ENCODE assay signal across 14 cellular contexts in genomic region chr16:57029161-57030160, GRCh38. TPM values are rescaled to one million over a fixed set of nuclear protein-coding genes. Genes with fewer than 3 reads are reported as not detected.
DNase-seq lines count a peak whose midpoint lies in the region; ATAC-seq, FAIRE-seq and TF ChIP-seq lines count a peak whose summit lies in the region.
"Had no signal": no experiment of that assay in that cellular context is flagged by ENCODE, and none has a peak within 500 bp of the region (broad histone marks: within the 10 kb centered on the region; RNA-seq: fewer than 3 reads in every experiment).

No MANE protein-coding gene starts in this region.

- H2AFZ ChIP-seq in PC-3 (ENCODE audit: low read length) (no peak overlapping the region), OCI-LY7 (ENCODE audit: low read length) (no peak overlapping the region), HepG2 (ENCODE audit: low read length) (no peak overlapping the region)

- TF ChIP-seq POLR2A in HepG2 (IDR thresholded peaks at IDR 0.05; ENCODE audit: insufficient read depth in 1 of 2, low read depth in 2 of 2, low read length in 2 of 2) = no peak

- H3K36me3 Mint-ChIP-seq in activated CD4-positive, alpha-beta memory T cell treated with anti-CD3 and anti-CD28 coated beads for 36 hours = peaks cover 76% of the 10 kb centered on the region
- peaks cover 79% of the 10 kb centered on the region for H3K36me3 Mint-ChIP-seq in activated CD4-positive, alpha-beta memory T cell treated with anti-CD3 and anti-CD28 coated beads, Interleukin-2, amount 10 ng/mL, durations not matched to agents 7 days and 5 days (ENCODE audit: low read depth)
- H3K36me3 Mint-ChIP-seq: brain had no signal

- H3K4me1 ChIP-seq in PC-3 (ENCODE audit: insufficient read depth, low read length) (no peaks in the 10 kb centered on the region), OCI-LY7 (ENCODE audit: insufficient read depth, low read length, poor library complexity, severe bottlenecking) (peaks cover 29% of the 10 kb centered on the region), HepG2 (ENCODE audit: insufficient read depth, low read length) (peaks cover 20% of the 10 kb centered on the region)
- H3K4me1 ChIP-seq: sigmoid colon had no signal

- H3K9me3 Mint-ChIP-seq in activated CD4-positive, alpha-beta memory T cell treated with anti-CD3 and anti-CD28 coated beads for 36 hours = no peaks in the 10 kb centered on the region
- H3K9me3 Mint-ChIP-seq in activated CD4-positive, alpha-beta memory T cell treated with anti-CD3 and anti-CD28 coated beads, Interleukin-2, amount 10 ng/mL, durations not matched to agents 7 days and 5 days = no peaks in the 10 kb centered on the region

- intact Hi-C loops in activated CD4-positive, alpha-beta memory T cell treated with anti-CD3 and anti-CD28 coated beads for 36 hours (cut with micrococcal nuclease) = loop anchor here (1.0 kb wide), 1 partner anchor 10 kb away; no protein-coding TSS in a partner anchor
- intact Hi-C loops in PC-3 (cut with micrococcal nuclease) = no loop called here
- intact Hi-C loops in OCI-LY7 (cut with micrococcal nuclease; ENCODE audit: unreplicated experiment) = no loop called here
- intact Hi-C loops in HepG2 (cut with micrococcal nuclease; ENCODE audit: unreplicated experiment) = no loop called here

- H3K9me3 ChIP-seq in PC-3 (ENCODE audit: low read length) (no peaks in the 10 kb centered on the region), OCI-LY7 (ENCODE audit: low read length) (no peaks in the 10 kb centered on the region), HepG2 (ENCODE audit: low read length) (no peaks in the 10 kb centered on the region)
- H3K9me3 ChIP-seq: sigmoid colon, tibial artery had no signal

- TF ChIP-seq CTCF in PC-3 (conservative IDR thresholded peaks at IDR 0.05; ENCODE audit: low read depth, low read length) (no peak), epithelial cell of esophagus (IDR thresholded peaks at IDR 0.05; ENCODE audit: insufficient read depth, low read depth, low read length, missing control alignments) (no peak), OCI-LY7 (conservative IDR thresholded peaks at IDR 0.05; ENCODE audit: low read length) (no peak), HepG2 (CRISPR knock-in tag; IDR thresholded peaks at IDR 0.05) (no peak)

- 60% methylated on average over 16 of the region's 16 CpGs for WGBS in HepG2 (ENCODE audit: low lambda C conversion rate)

- H3K27me3 Mint-ChIP-seq in activated CD4-positive, alpha-beta memory T cell treated with anti-CD3 and anti-CD28 coated beads for 36 hours = no peaks in the 10 kb centered on the region
- no peaks in the 10 kb centered on the region for H3K27me3 Mint-ChIP-seq in activated CD4-positive, alpha-beta memory T cell treated with anti-CD3 and anti-CD28 coated beads, Interleukin-2, amount 10 ng/mL, durations not matched to agents 7 days and 5 days

- BruUV-seq in PC-3 (replicated peaks; lab: Mats Ljungman, UMichigan) = no TSS peak
- no TSS peak for BruUV-seq in OCI-LY7 (replicated peaks; lab: Mats Ljungman, UMichigan)
- BruUV-seq in HepG2 (replicated peaks; lab: Mats Ljungman, UMichigan) = no TSS peak

- H3K79me2 ChIP-seq in PC-3 (ENCODE audit: low read length) (no peaks in the 10 kb centered on the region), OCI-LY7 (ENCODE audit: insufficient read depth, low read depth, low read length) (no peaks in the 10 kb centered on the region), HepG2 (ENCODE audit: insufficient read depth, low read length) (no peaks in the 10 kb centered on the region)

- no peak overlapping the region for H3K4me3 ChIP-seq in PC-3 (ENCODE audit: low read length)
- no peak overlapping the region for H3K4me3 ChIP-seq in epithelial cell of esophagus (ENCODE audit: low read length)
- H3K4me3 ChIP-seq in OCI-LY7 (ENCODE audit: low read depth, low read length, poor library complexity, severe bottlenecking) = no peak overlapping the region
- no peak overlapping the region for H3K4me3 ChIP-seq in HepG2 (replicated peaks in 1 of 3; ENCODE audit: insufficient read depth in 1 of 3, low read depth in 2 of 3, low read length in 3 of 3)
- H3K4me3 ChIP-seq: sigmoid colon, tibial artery had no signal

- no peak for FAIRE-seq in HepG2 (lab: Jason Lieb, UNC)
- FAIRE-seq: endothelial cell of umbilical vein had no signal

- no peaks in the 10 kb centered on the region for H3F3A ChIP-seq in PC-3 (ENCODE audit: low read length, unreplicated experiment)

- TF ChIP-seq EP300 in HepG2 (IDR thresholded peaks at IDR 0.05; ENCODE audit: low read depth in 2 of 2, low read length in 2 of 2) (no peak), HepG2 (CRISPR knock-in tag; IDR thresholded peaks at IDR 0.05; ENCODE audit: borderline replicate concordance) (no peak)

- no peak overlapping the region for H3K27ac ChIP-seq in PC-3 (ENCODE audit: low read length)
- no peak overlapping the region for H3K27ac ChIP-seq in OCI-LY7 (ENCODE audit: low read depth, low read length, poor library complexity, severe bottlenecking)
- no peak overlapping the region for H3K27ac ChIP-seq in HepG2 (ENCODE audit: extremely low read length, insufficient read depth, low read length)
- H3K27ac ChIP-seq: HL-60, sigmoid colon, tibial artery had no signal

- H3K4me2 ChIP-seq in PC-3 (ENCODE audit: low read length) = no peak overlapping the region
- H3K4me2 ChIP-seq in OCI-LY7 (ENCODE audit: low read length) = no peak overlapping the region
- no peak overlapping the region for H3K4me2 ChIP-seq in HepG2 (ENCODE audit: low read depth, low read length)

- POLR2A ChIA-PET in activated CD4-positive, alpha-beta memory T cell treated with anti-CD3 and anti-CD28 coated beads for 36 hours (lab: Charles Lee) = interaction anchor here (1.8 kb wide), 1 partner anchor 12 kb away, joined by 5 read pairs; no protein-coding TSS in a partner anchor
- POLR2A ChIA-PET in activated CD4-positive, alpha-beta memory T cell treated with anti-CD3 and anti-CD28 coated beads, Interleukin-2, amount 10 ng/mL, durations not matched to agents 7 days and 5 days (lab: Charles Lee) = interaction anchor here (1.0 to 2.1 kb wide), 4 partner anchors 9 to 98 kb away, joined by 3 to 7 read pairs (median 6); partner anchors contain the start of gene HERPUD1
- POLR2A ChIA-PET in PC-3 (lab: Charles Lee; ENCODE audit: unreplicated experiment) (interaction anchor here (0.5 kb wide), 1 partner anchor 9 kb away, joined by 3 read pairs; no protein-coding TSS in a partner anchor), OCI-LY7 (lab: Charles Lee) (no interaction called here), HepG2 (lab: Yijun Ruan, JAX) (no interaction called here)

- peaks cover 75% of the 10 kb centered on the region for H3K4me1 Mint-ChIP-seq in activated CD4-positive, alpha-beta memory T cell treated with anti-CD3 and anti-CD28 coated beads for 36 hours (ENCODE audit: low read depth)
- peaks cover 20% of the 10 kb centered on the region for H3K4me1 Mint-ChIP-seq in activated CD4-positive, alpha-beta memory T cell treated with anti-CD3 and anti-CD28 coated beads, Interleukin-2, amount 10 ng/mL, durations not matched to agents 7 days and 5 days
- H3K4me1 Mint-ChIP-seq: brain had no signal

- H3K36me3 ChIP-seq in PC-3 (ENCODE audit: low read depth, low read length) = no peaks in the 10 kb centered on the region
- H3K36me3 ChIP-seq in OCI-LY7 (ENCODE audit: insufficient read depth, low read length) = peaks cover 86% of the 10 kb centered on the region
- no peaks in the 10 kb centered on the region for H3K36me3 ChIP-seq in HepG2 (replicated peaks in 1 of 2; ENCODE audit: control insufficient read depth in 1 of 2, insufficient read depth in 2 of 2, low read length in 2 of 2)

- DNase-seq in activated CD4-positive, alpha-beta memory T cell treated with anti-CD3 and anti-CD28 coated beads for 36 hours = peak; percentile 38
- no peak for DNase-seq in activated CD4-positive, alpha-beta memory T cell treated with anti-CD3 and anti-CD28 coated beads, Interleukin-2, amount 10 ng/mL, durations not matched to agents 7 days and 5 days
- DNase-seq in PC-3 (peak; percentile 2), epithelial cell of esophagus (ENCODE audit: low read depth) (peak; percentile 89), renal cortical epithelial cell (ENCODE audit: low read depth) (peak; percentile 51), KG1 (lab: John Stamatoyannopoulos, UW) (no peak), OCI-LY7 (ENCODE audit: low spot score) (no peak), HepG2 (ENCODE audit: low spot score) (no peak)
- DNase-seq: NCI-H526 treated with DMSO at 0.1 percent for 48 hours, sigmoid colon, tibial artery had no signal

- TF ChIP-seq RAD21 in HepG2 (CRISPR knock-in tag; IDR thresholded peaks at IDR 0.05) = no peak

- in situ Hi-C loops in HepG2 (cut with HindIII; ENCODE audit: extremely low pct_ligation_motif_present, low pct_unique_long_range_greater_than_20kb) = no loop called here

- CTCF ChIA-PET in activated CD4-positive, alpha-beta memory T cell treated with anti-CD3 and anti-CD28 coated beads for 36 hours (lab: Charles Lee) = interaction anchor here (2.6 kb wide), 1 partner anchor 65 kb away, joined by 13 read pairs; no protein-coding TSS in a partner anchor
- CTCF ChIA-PET in activated CD4-positive, alpha-beta memory T cell treated with anti-CD3 and anti-CD28 coated beads, Interleukin-2, amount 10 ng/mL, durations not matched to agents 7 days and 5 days (lab: Charles Lee) = no interaction called here
- CTCF ChIA-PET in PC-3 (lab: Charles Lee) = interaction anchor here (0.5 kb wide), 1 partner anchor 146 kb away, joined by 5 read pairs; no protein-coding TSS in a partner anchor
- CTCF ChIA-PET in OCI-LY7 (lab: Charles Lee; ENCODE audit: unreplicated experiment) = no interaction called here
- CTCF ChIA-PET in HepG2 (lab: Yijun Ruan, JAX; ENCODE audit: low intra/inter-chr PET ratio, low total read pairs) = no interaction called here

- ATAC-seq in PC-3 (no peak), HepG2 (no peak)

- H4K20me1 ChIP-seq in PC-3 (ENCODE audit: low read length) (no peaks in the 10 kb centered on the region), OCI-LY7 (ENCODE audit: insufficient read depth, low read length) (no peaks in the 10 kb centered on the region), HepG2 (ENCODE audit: insufficient read depth, low read length) (no peaks in the 10 kb centered on the region)

- H3K9ac ChIP-seq in PC-3 (ENCODE audit: low read length) (no peak overlapping the region), HepG2 (ENCODE audit: insufficient read depth, low read depth, low read length) (no peak overlapping the region)

- H3K27me3 ChIP-seq in PC-3 (ENCODE audit: low read length) = no peaks in the 10 kb centered on the region
- no peaks in the 10 kb centered on the region; a peak in 1 of 5 replicates for H3K27me3 ChIP-seq in HepG2 (ENCODE audit: control insufficient read depth in 1 of 2, insufficient read depth in 2 of 2, low read length in 2 of 2)
- H3K27me3 ChIP-seq: sigmoid colon, tibial artery had no signal

- H3K9me2 ChIP-seq in PC-3 (replicated peaks; ENCODE audit: low read length) (no peaks in the 10 kb centered on the region), OCI-LY7 (ENCODE audit: insufficient read depth, low read length) (no peaks in the 10 kb centered on the region)

- peak overlapping the region; percentile 66 for H3K27ac Mint-ChIP-seq in activated CD4-positive, alpha-beta memory T cell treated with anti-CD3 and anti-CD28 coated beads for 36 hours
- no peak overlapping the region for H3K27ac Mint-ChIP-seq in activated CD4-positive, alpha-beta memory T cell treated with anti-CD3 and anti-CD28 coated beads, Interleukin-2, amount 10 ng/mL, durations not matched to agents 7 days and 5 days

- H3K4me3 Mint-ChIP-seq in activated CD4-positive, alpha-beta memory T cell treated with anti-CD3 and anti-CD28 coated beads for 36 hours = no peak overlapping the region
- H3K4me3 Mint-ChIP-seq in activated CD4-positive, alpha-beta memory T cell treated with anti-CD3 and anti-CD28 coated beads, Interleukin-2, amount 10 ng/mL, durations not matched to agents 7 days and 5 days = no peak overlapping the region
- H3K4me3 Mint-ChIP-seq: brain had no signal

RNA-seq across cellular contexts. Expression of gene NLRC5, which starts 40.1 kb away (rescaled TPM):
- 100 to 1,000 TPM; 151 to 167 TPM for total RNA-seq in activated CD4-positive, alpha-beta memory T cell treated with anti-CD3 and anti-CD28 coated beads for 36 hours
- 100 to 1,000 TPM; 259 to 263 TPM for total RNA-seq in activated CD4-positive, alpha-beta memory T cell treated with anti-CD3 and anti-CD28 coated beads, Interleukin-2, amount 10 ng/mL, durations not matched to agents 7 days and 5 days
- 0.98 and 4.4 TPM in 2 replicates for total RNA-seq in PC-3 (2014; rRNA removed)
- total RNA-seq in renal cortical epithelial cell = 6.6 and 9.0 TPM in 2 replicates
- total RNA-seq in OCI-LY7 (2014; rRNA removed; shearing (Covaris generic)) = 156 and 199 TPM in 2 replicates
- total RNA-seq in OCI-LY7 (2022) = 305 and 310 TPM in 2 replicates
- total RNA-seq in HepG2 (2016; rRNA removed; fragmentation: Illumina TruSeq; extraction: Trizol) = 3.1 and 6.3 TPM in 2 replicates
- total RNA-seq in HepG2 (2016; cell fraction: cytosol; rRNA removed; fragmentation: Illumina TruSeq; extraction: Trizol; ENCODE audit: low read depth) = 1.8 and 4.8 TPM in 2 replicates
- total RNA-seq in HepG2 (2016; cell fraction: insoluble cytoplasmic fraction; rRNA removed; fragmentation: Illumina TruSeq; extraction: Trizol) = 3.7 and 4.8 TPM in 2 replicates
- total RNA-seq in HepG2 (2016; cell fraction: membrane; rRNA removed; fragmentation: Illumina TruSeq; extraction: Trizol) = 2.8 and 2.9 TPM in 2 replicates
- total RNA-seq in HepG2 (2016; cell fraction: nucleus; rRNA removed; fragmentation: Illumina TruSeq; extraction: Trizol) = 12.6 and 13.0 TPM in 2 replicates
- polyA plus RNA-seq in HepG2 (2011; rRNA removed) = 12.7 and 15.7 TPM in 2 replicates
- 4.5 and 4.8 TPM in 2 replicates for polyA plus RNA-seq in HepG2 (2011; cell fraction: cytosol; rRNA removed)
- polyA plus RNA-seq in HepG2 (2011; cell fraction: nucleus; rRNA removed) = 114 and 130 TPM in 2 replicates
- polyA plus RNA-seq in HepG2 (2012) = 3.8 and 11.3 TPM in 2 replicates
- 0.85 and 0.96 TPM in 2 replicates for polyA plus RNA-seq in HepG2 (2016; cell fraction: cytosol; fragmentation: Illumina TruSeq; extraction: Trizol; ENCODE audit: low read depth)
- polyA plus RNA-seq in HepG2 (2016; cell fraction: insoluble cytoplasmic fraction; fragmentation: Illumina TruSeq; extraction: Trizol; ENCODE audit: low read depth) = 3.1 and 3.4 TPM in 2 replicates
- 2.0 and 2.8 TPM in 2 replicates for polyA plus RNA-seq in HepG2 (2016; cell fraction: membrane; fragmentation: Illumina TruSeq; extraction: Trizol; ENCODE audit: low read depth)
- polyA plus RNA-seq in HepG2 (2016; cell fraction: nucleus; fragmentation: Illumina TruSeq; extraction: Trizol; ENCODE audit: insufficient read depth, low read depth) = 16.8 and 24.4 TPM in 2 replicates
- polyA minus RNA-seq in HepG2 (2011; rRNA and poly(A)+ RNA removed; ENCODE audit: low replicate concordance) = 21.4 and 102 TPM in 2 replicates
- 4.4 and 4.9 TPM in 2 replicates for polyA minus RNA-seq in HepG2 (2011; cell fraction: cytosol; rRNA and poly(A)+ RNA removed)
- polyA minus RNA-seq in HepG2 (2011; cell fraction: nucleus; rRNA and poly(A)+ RNA removed) = 33.9 and 46.2 TPM in 2 replicates

Comparison
In these comparisons a context has a peak if more than half of its experiments do, and no peak if none do; other contexts are left out.
1. DNase-seq: peak in activated CD4-positive, alpha-beta memory T cell treated with anti-CD3 and anti-CD28 coated beads for 36 hours (single experiment), PC-3 (single experiment), epithelial cell of esophagus (single experiment) and renal cortical epithelial cell (single experiment); none in activated CD4-positive, alpha-beta memory T cell treated with anti-CD3 and anti-CD28 coated beads, Interleukin-2, amount 10 ng/mL, durations not matched to agents 7 days and 5 days (single experiment), KG1 (single experiment), OCI-LY7 (single experiment) and HepG2 (single experiment).
2. CTCF ChIA-PET loops: an anchor here in activated CD4-positive, alpha-beta memory T cell treated with anti-CD3 and anti-CD28 coated beads for 36 hours (2.6 kb wide) and PC-3 (0.5 kb wide); none called in activated CD4-positive, alpha-beta memory T cell treated with anti-CD3 and anti-CD28 coated beads, Interleukin-2, amount 10 ng/mL, durations not matched to agents 7 days and 5 days, OCI-LY7 and HepG2.
3. RNA of gene NLRC5, which starts 40.1 kb away (total RNA-seq): 156 to 310 TPM in OCI-LY7, 259 to 263 TPM in activated CD4-positive, alpha-beta memory T cell treated with anti-CD3 and anti-CD28 coated beads, Interleukin-2, amount 10 ng/mL, durations not matched to agents 7 days and 5 days and 151 to 167 TPM in activated CD4-positive, alpha-beta memory T cell treated with anti-CD3 and anti-CD28 coated beads for 36 hours; 6.6 to 9.0 TPM in renal cortical epithelial cell, 1.8 to 13.0 TPM in HepG2 and 0.98 to 4.4 TPM in PC-3; every median in the first group is over 10 times any median in the second.
4. POLR2A ChIA-PET loops: an anchor here in activated CD4-positive, alpha-beta memory T cell treated with anti-CD3 and anti-CD28 coated beads for 36 hours (1.8 kb wide), activated CD4-positive, alpha-beta memory T cell treated with anti-CD3 and anti-CD28 coated beads, Interleukin-2, amount 10 ng/mL, durations not matched to agents 7 days and 5 days (1.0 to 2.1 kb wide) and PC-3 (0.5 kb wide); none called in OCI-LY7 and HepG2.